Comparison of ENCODE assay signal across 8 cellular contexts in genomic region chr10:35195361-35196306, GRCh38.
DNase-seq lines count a peak whose midpoint lies in the region; ATAC-seq and TF ChIP-seq lines count a peak whose summit lies in the region.

No MANE protein-coding gene starts in this region.

- H3K9me3 ChIP-seq in Panc1 (ENCODE audit: control insufficient read depth, insufficient read depth, low read depth, low read length), result no peaks in the 10 kb centered on the region

- CTCF ChIA-PET in Panc1 (lab: Charles Lee), result interaction anchor here (0.5 to 1.5 kb wide), 7 partner anchors 10 to 380 kb away, joined by 3 to 9 read pairs (median 4); partner anchors contain the start of gene CREM

- ATAC-seq in GM21515 (IDR thresholded peaks at IDR 0.05; ENCODE audit: unreplicated experiment), result peak; percentile 97
- peak; percentile 96 for ATAC-seq in Panc1
- ATAC-seq in activated T-cell treated with anti-CD3 and anti-CD28 coated beads, Interleukin-2, amount 50 U/mL, for 72 hours (replicated peaks in 1 of 2), result peak; percentile 92 to 95
- ATAC-seq in natural killer cell, result peak; percentile 82 to 94 (median 84)
- peak; percentile 98 for ATAC-seq in stimulated activated naive CD8-positive, alpha-beta T cell treated with anti-CD3 and anti-CD28 coated beads, Interleukin-15, amount 100 ng/mL, for 72 hours

- peaks cover 13 to 28% of the 10 kb centered on the region in 2 donors for H3K36me3 Mint-ChIP-seq in activated T-cell treated with anti-CD3 and anti-CD28 coated beads, Interleukin-2, amount 50 U/mL, for 72 hours (ENCODE audit: insufficient read depth in 2 of 2)
- no peaks in the 10 kb centered on the region for H3K36me3 Mint-ChIP-seq in natural killer cell

- no peaks in the 10 kb centered on the region for H3K27me3 ChIP-seq in Panc1 (ENCODE audit: control insufficient read depth, insufficient read depth, low read length)

- H3K4me1 ChIP-seq in Panc1 (ENCODE audit: control insufficient read depth, insufficient read depth, low read length), result peaks cover 4% of the 10 kb centered on the region

- DNase-seq in DMS153 treated with DMSO at 0.1 percent for 48 hours (lab: John Stamatoyannopoulos, UW; ENCODE audit: unreplicated experiment) (peak; percentile 20), HuH-7 (ENCODE audit: low spot score) (peak; percentile 69), Panc1 (ENCODE audit: low read depth, low spot score) (peak; percentile 93), fibroblast of mammary gland (ENCODE audit: low read depth) (peak; percentile 99), natural killer cell (peak; percentile 63)
- peak; percentile 80 to 86 for DNase-seq in activated T-cell treated with anti-CD3 and anti-CD28 coated beads, Interleukin-2, amount 50 U/mL, for 72 hours
- DNase-seq in stimulated activated naive CD8-positive, alpha-beta T cell treated with anti-CD3 and anti-CD28 coated beads, Interleukin-15, amount 100 ng/mL, for 72 hours, result peak; percentile 80 to 90

- H3K36me3 ChIP-seq in Panc1 (ENCODE audit: control insufficient read depth, insufficient read depth, low read length), result no peaks in the 10 kb centered on the region

- H3K4me1 Mint-ChIP-seq in activated T-cell treated with anti-CD3 and anti-CD28 coated beads, Interleukin-2, amount 50 U/mL, for 72 hours (ENCODE audit: low read depth), result peaks cover 71% of the 10 kb centered on the region
- H3K4me1 Mint-ChIP-seq in natural killer cell, result peaks cover 19 to 42% of the 10 kb centered on the region in 2 donors
- peaks cover 58% of the 10 kb centered on the region for H3K4me1 Mint-ChIP-seq in stimulated activated naive CD8-positive, alpha-beta T cell treated with anti-CD3 and anti-CD28 coated beads, Interleukin-15, amount 100 ng/mL, for 72 hours

- H3K27me3 Mint-ChIP-seq in activated T-cell treated with anti-CD3 and anti-CD28 coated beads, Interleukin-2, amount 50 U/mL, for 72 hours (ENCODE audit: low read depth), result no peaks in the 10 kb centered on the region
- no peaks in the 10 kb centered on the region for H3K27me3 Mint-ChIP-seq in natural killer cell (ENCODE audit: low read depth in 2 of 2)
- no peaks in the 10 kb centered on the region for H3K27me3 Mint-ChIP-seq in stimulated activated naive CD8-positive, alpha-beta T cell treated with anti-CD3 and anti-CD28 coated beads, Interleukin-15, amount 100 ng/mL, for 72 hours

- H3K4me3 ChIP-seq in Panc1 (ENCODE audit: low read depth in 2 of 2, low read length in 2 of 2), result peak overlapping the region; percentile 45 to 58
- peak overlapping the region; percentile 57 for H3K4me3 ChIP-seq in fibroblast of mammary gland (ENCODE audit: control insufficient read depth, low read depth, low read length)

- intact Hi-C loops in Panc1 (cut with micrococcal nuclease; ENCODE audit: unreplicated experiment), result loop anchor here (2.0 kb wide), 1 partner anchor 69 kb away; the partner anchor contains the start of gene CREM
- intact Hi-C loops in natural killer cell (cut with micrococcal nuclease), result loop anchor here (1.0 to 5.0 kb wide), 4 partner anchors 21 to 142 kb away; partner anchors contain the start of gene CCNY

- no TSS peak for BruUV-seq in Panc1 (replicated peaks; lab: Mats Ljungman, UMichigan)

- H3K27ac ChIP-seq in Panc1 (ENCODE audit: low read length), result peak overlapping the region; percentile 68

- TF ChIP-seq CTCF in Panc1 (IDR thresholded peaks at IDR 0.05), result peak; percentile 81
- TF ChIP-seq CTCF in fibroblast of mammary gland (conservative IDR thresholded peaks at IDR 0.05; ENCODE audit: control insufficient read depth, insufficient read depth, low read depth, low read length), result peak; percentile 93
- TF ChIP-seq CTCF in natural killer cell (IDR thresholded peaks at IDR 0.05), result peak; percentile 88

- H3K27ac Mint-ChIP-seq in activated T-cell treated with anti-CD3 and anti-CD28 coated beads, Interleukin-2, amount 50 U/mL, for 72 hours, result peak overlapping the region; percentile 100
- peak overlapping the region; percentile 96 to 98 for H3K27ac Mint-ChIP-seq in natural killer cell
- peak overlapping the region; percentile 98 for H3K27ac Mint-ChIP-seq in stimulated activated naive CD8-positive, alpha-beta T cell treated with anti-CD3 and anti-CD28 coated beads, Interleukin-15, amount 100 ng/mL, for 72 hours

- H3K4me3 Mint-ChIP-seq in activated T-cell treated with anti-CD3 and anti-CD28 coated beads, Interleukin-2, amount 50 U/mL, for 72 hours, result peak overlapping the region; percentile 89 to 98
- peak overlapping the region; percentile 94 for H3K4me3 Mint-ChIP-seq in natural killer cell
- peak overlapping the region; percentile 90 to 92 for H3K4me3 Mint-ChIP-seq in stimulated activated naive CD8-positive, alpha-beta T cell treated with anti-CD3 and anti-CD28 coated beads, Interleukin-15, amount 100 ng/mL, for 72 hours

- peaks cover 0 to 2% of the 10 kb centered on the region in 2 donors for H3K9me3 Mint-ChIP-seq in activated T-cell treated with anti-CD3 and anti-CD28 coated beads, Interleukin-2, amount 50 U/mL, for 72 hours
- H3K9me3 Mint-ChIP-seq in natural killer cell, result peaks cover 0 to 2% of the 10 kb centered on the region in 2 donors
- peaks cover 7% of the 10 kb centered on the region in 2 donors for H3K9me3 Mint-ChIP-seq in stimulated activated naive CD8-positive, alpha-beta T cell treated with anti-CD3 and anti-CD28 coated beads, Interleukin-15, amount 100 ng/mL, for 72 hours

- in situ Hi-C loops in Panc1 (cut with HindIII; ENCODE audit: low pct_unique_long_range_greater_than_20kb, low sequenced_read_pairs), result no loop called here

- POLR2A ChIA-PET in Panc1 (lab: Charles Lee), result interaction anchor here (0.5 to 1.0 kb wide), 4 partner anchors 8 to 69 kb away, joined by 3 to 14 read pairs (median 6); partner anchors contain the start of gene CREM

Comparison
In these comparisons a context has a peak if more than half of its experiments do, and no peak if none do; other contexts are left out.
1. Peak in every context shown above with its lines: DNase-seq, ATAC-seq, H3K4me3 ChIP-seq and H3K27ac ChIP-seq.
2. DNase-seq: peak in every context shown above with its lines; median percentile 99 in fibroblast of mammary gland; 93 in Panc1; 85 in stimulated activated naive CD8-positive, alpha-beta T cell treated with anti-CD3 and anti-CD28 coated beads, Interleukin-15, amount 100 ng/mL, for 72 hours; 83 in activated T-cell treated with anti-CD3 and anti-CD28 coated beads, Interleukin-2, amount 50 U/mL, for 72 hours; 69 in HuH-7; 63 in natural killer cell; 20 in DMS153 treated with DMSO at 0.1 percent for 48 hours.